ENCODE assay signal across 10 cellular contexts in genomic region chr5:180080670-180081280, GRCh38. TPM values are rescaled to one million over a fixed set of nuclear protein-coding genes. Genes with fewer than 3 reads are reported as not detected.
DNase-seq lines count a peak whose midpoint lies in the region; ATAC-seq and TF ChIP-seq lines count a peak whose summit lies in the region.
"Had no signal": no experiment of that assay in that cellular context is flagged by ENCODE, and none has a peak within 500 bp of the region (broad histone marks: within the 10 kb centered on the region; RNA-seq: fewer than 3 reads in every experiment).

No MANE protein-coding gene starts in this region.

- CTCF ChIA-PET in naive thymus-derived CD4-positive, alpha-beta T cell (lab: Charles Lee): no interaction called here
- CTCF ChIA-PET in SK-N-SH (lab: Yijun Ruan, JAX): interaction anchor here (1.1 to 3.6 kb wide), 2 partner anchors 10 to 106 kb away, joined by 3 to 22 read pairs; no protein-coding TSS in a partner anchor

- no peaks in the 10 kb centered on the region for H3F3A ChIP-seq in SK-N-SH (replicated peaks; ENCODE audit: insufficient read depth)

- peak overlapping the region; percentile 19 for H3K4me3 ChIP-seq in naive thymus-derived CD4-positive, alpha-beta T cell (ENCODE audit: low read length)
- no peak overlapping the region for H3K4me3 ChIP-seq in SK-N-SH (ENCODE audit: low read depth in 2 of 2, low read length in 1 of 2)
- H3K4me3 ChIP-seq in right cardiac atrium (ENCODE audit: low read length): no peak overlapping the region

- no peak for TF ChIP-seq RAD21 in SK-N-SH (IDR thresholded peaks at IDR 0.05; ENCODE audit: low read length)

- no peak overlapping the region for H3K9ac ChIP-seq in SK-N-SH

- peaks cover 22 to 48% (median 43%) of the 10 kb centered on the region in 5 donors for H3K27me3 Mint-ChIP-seq in naive thymus-derived CD4-positive, alpha-beta T cell
- peaks cover 44% of the 10 kb centered on the region for H3K27me3 Mint-ChIP-seq in stimulated activated naive CD8-positive, alpha-beta T cell treated with anti-CD3 and anti-CD28 coated beads, Interleukin-15, Interleukin-2, amounts not matched to agents 100 ng/mL and 50 ng/mL, for 24 hours

- no peaks in the 10 kb centered on the region for H3K36me3 ChIP-seq in naive thymus-derived CD4-positive, alpha-beta T cell (ENCODE audit: control insufficient read depth in 2 of 3, insufficient read depth in 3 of 3, low read length in 3 of 3)
- no peaks in the 10 kb centered on the region for H3K36me3 ChIP-seq in SK-N-SH (replicated peaks in 1 of 2; ENCODE audit: control insufficient read depth in 1 of 2, insufficient read depth in 2 of 2, low read length in 1 of 2)
- H3K36me3 ChIP-seq: tibial nerve had no signal

- 48% methylated on average over 15 of the region's 15 CpGs for WGBS in SK-N-SH (ENCODE audit: low lambda C conversion rate)
- 86% methylated on average over 15 of the region's 15 CpGs for WGBS in right cardiac atrium

- H3K9me2 ChIP-seq in SK-N-SH: no peaks in the 10 kb centered on the region

- TF ChIP-seq CTCF in SK-N-SH (IDR thresholded peaks at IDR 0.05): no peak

- peak overlapping the region; percentile 47 to 88 (median 77) for H3K4me3 Mint-ChIP-seq in naive thymus-derived CD4-positive, alpha-beta T cell
- peak overlapping the region; percentile 67 for H3K4me3 Mint-ChIP-seq in stimulated activated naive CD8-positive, alpha-beta T cell treated with anti-CD3 and anti-CD28 coated beads, Interleukin-15, Interleukin-2, amounts not matched to agents 100 ng/mL and 50 ng/mL, for 24 hours

- peaks cover 0 to 4% (median 0%) of the 10 kb centered on the region in 5 donors for H3K36me3 Mint-ChIP-seq in naive thymus-derived CD4-positive, alpha-beta T cell
- no peaks in the 10 kb centered on the region for H3K36me3 Mint-ChIP-seq in stimulated activated naive CD8-positive, alpha-beta T cell treated with anti-CD3 and anti-CD28 coated beads, Interleukin-15, Interleukin-2, amounts not matched to agents 100 ng/mL and 50 ng/mL, for 24 hours (ENCODE audit: low read depth)

- peaks cover 3% of the 10 kb centered on the region in 2 donors for H3K27me3 ChIP-seq in naive thymus-derived CD4-positive, alpha-beta T cell (ENCODE audit: control insufficient read depth in 2 of 2, insufficient read depth in 2 of 2, low read length in 2 of 2)
- no peaks in the 10 kb centered on the region for H3K27me3 ChIP-seq in SK-N-SH (ENCODE audit: insufficient read depth)
- no peaks in the 10 kb centered on the region for H3K27me3 ChIP-seq in right cardiac atrium (ENCODE audit: control insufficient read depth, insufficient read depth)
- H3K27me3 ChIP-seq: tibial nerve had no signal

- no peaks in the 10 kb centered on the region for H3K9me3 Mint-ChIP-seq in naive thymus-derived CD4-positive, alpha-beta T cell
- H3K9me3 Mint-ChIP-seq in stimulated activated naive CD8-positive, alpha-beta T cell treated with anti-CD3 and anti-CD28 coated beads, Interleukin-15, Interleukin-2, amounts not matched to agents 100 ng/mL and 50 ng/mL, for 24 hours: no peaks in the 10 kb centered on the region

- H3K4me1 ChIP-seq in naive thymus-derived CD4-positive, alpha-beta T cell (ENCODE audit: control insufficient read depth in 2 of 2, insufficient read depth in 2 of 2, low read length in 2 of 2): peaks cover 0 to 6% of the 10 kb centered on the region in 2 donors
- H3K4me1 ChIP-seq in SK-N-SH (ENCODE audit: control insufficient read depth in 1 of 2, insufficient read depth in 2 of 2, low read depth in 1 of 2, low read length in 1 of 2) (peaks cover 0 to 3% of the 10 kb centered on the region in 2 experiments; a peak in 1 of 4 replicates), right cardiac atrium (ENCODE audit: control insufficient read depth, insufficient read depth, low read length) (no peaks in the 10 kb centered on the region)
- H3K4me1 ChIP-seq: foreskin keratinocyte had no signal

- no peak overlapping the region for H2AFZ ChIP-seq in SK-N-SH (ENCODE audit: low read depth)

- intact Hi-C loops in naive thymus-derived CD4-positive, alpha-beta T cell (cut with micrococcal nuclease): no loop called here
- intact Hi-C loops in right cardiac atrium (cut with DNase I): loop anchor here in 1 of 4 donors (10.0 kb wide), 1 partner anchor 96 kb away; no protein-coding TSS in a partner anchor

- no peaks in the 10 kb centered on the region for H3K79me2 ChIP-seq in SK-N-SH (ENCODE audit: insufficient read depth)

- H3K9me3 ChIP-seq in naive thymus-derived CD4-positive, alpha-beta T cell (ENCODE audit: control insufficient read depth in 2 of 3, low read length in 3 of 3): no peaks in the 10 kb centered on the region
- H3K9me3 ChIP-seq in SK-N-SH (no peaks in the 10 kb centered on the region), right cardiac atrium (ENCODE audit: control insufficient read depth, low read length) (no peaks in the 10 kb centered on the region)
- H3K9me3 ChIP-seq: tibial nerve had no signal

- no peak for ATAC-seq in naive thymus-derived CD4-positive, alpha-beta T cell
- ATAC-seq in right cardiac atrium: no peak
- ATAC-seq: foreskin keratinocyte had no signal

- H3K4me2 ChIP-seq in SK-N-SH: no peak overlapping the region

- H4K20me1 ChIP-seq in SK-N-SH (ENCODE audit: insufficient read depth): no peaks in the 10 kb centered on the region

- H3K27ac ChIP-seq in naive thymus-derived CD4-positive, alpha-beta T cell (ENCODE audit: low read depth, low read length): no peak overlapping the region
- H3K27ac ChIP-seq in SK-N-SH (ENCODE audit: low read depth in 2 of 2, low read length in 1 of 2) (no peak overlapping the region), right cardiac atrium (ENCODE audit: low read length) (no peak overlapping the region)
- H3K27ac ChIP-seq: foreskin keratinocyte, tibial nerve had no signal

- TF ChIP-seq EP300 in SK-N-SH (IDR thresholded peaks at IDR 0.05; ENCODE audit: borderline replicate concordance in 1 of 2, low read depth in 1 of 2, low read length in 1 of 2): no peak

- peak; percentile 32 for DNase-seq in activated CD4-positive, alpha-beta T cell treated with anti-CD3 and anti-CD28 coated beads for 1 hour
- peak; percentile 57 for DNase-seq in activated T-cell treated with anti-CD3 and anti-CD28 coated beads, Interleukin-2, amount 50 U/mL, for 1 hour
- peak in 6 of 9 donors; percentile 40 to 59 (median 46) for DNase-seq in naive thymus-derived CD4-positive, alpha-beta T cell
- DNase-seq in SK-N-SH (no peak), SHP77 treated with DMSO at 0.1 percent for 48 hours (lab: John Stamatoyannopoulos, UW) (no peak), right cardiac atrium (no peak)
- DNase-seq: DMS153, foreskin keratinocyte had no signal

- peaks cover 4 to 18% (median 11%) of the 10 kb centered on the region in 7 donors for H3K4me1 Mint-ChIP-seq in naive thymus-derived CD4-positive, alpha-beta T cell
- H3K4me1 Mint-ChIP-seq in stimulated activated naive CD8-positive, alpha-beta T cell treated with anti-CD3 and anti-CD28 coated beads, Interleukin-15, Interleukin-2, amounts not matched to agents 100 ng/mL and 50 ng/mL, for 24 hours (ENCODE audit: low read depth): peaks cover 17% of the 10 kb centered on the region

- POLR2A ChIA-PET in naive thymus-derived CD4-positive, alpha-beta T cell (lab: Charles Lee): interaction anchor here (0.6 kb wide), 2 partner anchors 167 to 270 kb away, joined by 3 to 5 read pairs; no protein-coding TSS in a partner anchor
- POLR2A ChIA-PET in SK-N-SH (lab: Yijun Ruan, JAX): no interaction called here

- H3K27ac Mint-ChIP-seq in naive thymus-derived CD4-positive, alpha-beta T cell: peak overlapping the region in 6 of 9 donors; percentile 39 to 81 (median 58)
- no peak overlapping the region for H3K27ac Mint-ChIP-seq in stimulated activated naive CD8-positive, alpha-beta T cell treated with anti-CD3 and anti-CD28 coated beads, Interleukin-15, Interleukin-2, amounts not matched to agents 100 ng/mL and 50 ng/mL, for 24 hours

TF ChIP-seq in SK-N-SH, 30 proteins besides CTCF, POLR2A, EP300 and RAD21 (continues in another document):
- TF ChIP-seq TCF12 (IDR thresholded peaks at IDR 0.05) (no peak), EZH2phosphoT487 (IDR thresholded peaks at IDR 0.05; ENCODE audit: borderline replicate concordance, low read depth) (no peak), NFIC (IDR thresholded peaks at IDR 0.05; ENCODE audit: borderline replicate concordance) (no peak), IRF3 (IDR thresholded peaks at IDR 0.05; ENCODE audit: low read depth, low read length) (no peak), POLR2AphosphoS5 (IDR thresholded peaks at IDR 0.05; ENCODE audit: low read depth, low read length) (no peak), USF1 (IDR thresholded peaks at IDR 0.05; ENCODE audit: borderline replicate concordance, low read depth) (no peak), SMC3 (IDR thresholded peaks at IDR 0.05; ENCODE audit: low read depth, low read length) (no peak), NRF1 (IDR thresholded peaks at IDR 0.05; ENCODE audit: low read depth, low read length) (no peak), MAX (IDR thresholded peaks at IDR 0.05; ENCODE audit: low read depth) (no peak), FOSL2 (IDR thresholded peaks at IDR 0.05; ENCODE audit: borderline replicate concordance, low read depth) (no peak), JUND (IDR thresholded peaks at IDR 0.05) (no peak)

RNA-seq across cellular contexts. Expression of gene RNF130, which starts 9.2 kb away (rescaled TPM):
- 10 to 100 TPM in 4 of 5 experiments, 1 to 10 TPM in 1; 3.6 to 76.3 (median 23.3) TPM for total RNA-seq in naive thymus-derived CD4-positive, alpha-beta T cell
- polyA plus RNA-seq in naive thymus-derived CD4-positive, alpha-beta T cell: 10 to 100 TPM; 14.8 to 18.1 TPM
- polyA plus RNA-seq in SK-N-SH (2012; rRNA removed) (41.4 and 49.6 TPM in 2 replicates), right cardiac atrium (40.8 TPM)
- polyA plus RNA-seq in SK-N-SH (2012; cell fraction: cytosol; rRNA removed): 51.8 and 53.1 TPM in 2 replicates
- 19.0 and 27.1 TPM in 2 replicates for polyA plus RNA-seq in SK-N-SH (2012; cell fraction: nucleus; rRNA removed)
- 10 to 100 TPM; 42.7 to 51.6 (median 48.4) TPM for total RNA-seq in right cardiac atrium

Comparison
In these comparisons a context has a peak if more than half of its experiments do, and no peak if none do; other contexts are left out.
1. DNase-seq: peak in activated CD4-positive, alpha-beta T cell treated with anti-CD3 and anti-CD28 coated beads for 1 hour (single experiment), activated T-cell treated with anti-CD3 and anti-CD28 coated beads, Interleukin-2, amount 50 U/mL, for 1 hour (single experiment) and naive thymus-derived CD4-positive, alpha-beta T cell (6 of 9); none in SK-N-SH (single experiment), SHP77 treated with DMSO at 0.1 percent for 48 hours (single experiment) and right cardiac atrium (0 of 3).